In the genomic region with DNA sequence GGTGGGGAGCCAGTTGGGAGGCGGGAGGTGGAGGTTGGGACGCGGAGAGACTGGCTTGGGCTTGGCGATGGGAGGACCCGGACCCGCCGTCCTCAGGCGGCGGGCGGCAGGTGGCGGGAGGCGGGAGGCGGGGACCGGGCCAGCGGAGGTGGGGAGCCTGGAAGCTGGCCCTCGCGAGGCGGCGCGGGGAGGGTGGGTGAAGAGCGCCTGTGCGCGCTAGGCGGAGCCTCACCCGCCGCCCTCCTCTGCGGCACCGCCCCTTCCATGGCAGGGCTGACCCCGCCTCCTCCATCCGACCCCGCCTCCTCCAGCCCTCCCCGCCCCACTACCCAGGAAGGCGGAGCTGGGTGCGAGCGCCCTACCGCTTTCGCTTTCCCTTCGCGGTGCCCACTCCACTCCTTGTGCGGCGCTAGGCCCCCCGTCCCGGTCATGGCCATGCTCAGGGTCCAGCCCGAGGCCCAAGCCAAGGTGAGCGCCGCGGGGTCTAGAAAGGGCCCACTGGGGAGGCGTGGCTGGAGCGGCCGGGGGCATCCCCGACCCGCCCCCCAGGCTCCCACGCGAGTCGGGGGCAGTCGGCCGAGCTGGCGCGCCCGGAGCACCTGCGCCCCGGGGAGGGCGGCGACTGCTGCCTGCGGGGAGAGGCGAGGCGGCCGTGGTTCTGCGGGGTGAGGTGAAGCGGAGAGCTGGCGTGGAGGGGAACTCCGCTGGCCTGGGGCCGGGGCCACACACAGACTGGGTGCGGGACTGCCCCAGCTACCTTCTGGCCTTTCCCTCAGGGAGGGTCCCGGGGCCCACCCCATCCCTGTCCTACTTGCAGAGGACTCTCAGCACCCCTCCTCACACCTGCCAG, we compare ENCODE assay signal across 1 cellular context.
TF ChIP-seq lines count a peak whose summit lies in the region.

A gene (plus strand): TSS at position 361 of the 850 bp plus-strand sequence. CDS start 69 bp downstream, at position 430.

TF ChIP-seq in HepG2, 621 proteins besides CTCF, POLR2A, EP300 and RAD21 (continued from another document and continues in another):
- TF ChIP-seq, protein P1, sequence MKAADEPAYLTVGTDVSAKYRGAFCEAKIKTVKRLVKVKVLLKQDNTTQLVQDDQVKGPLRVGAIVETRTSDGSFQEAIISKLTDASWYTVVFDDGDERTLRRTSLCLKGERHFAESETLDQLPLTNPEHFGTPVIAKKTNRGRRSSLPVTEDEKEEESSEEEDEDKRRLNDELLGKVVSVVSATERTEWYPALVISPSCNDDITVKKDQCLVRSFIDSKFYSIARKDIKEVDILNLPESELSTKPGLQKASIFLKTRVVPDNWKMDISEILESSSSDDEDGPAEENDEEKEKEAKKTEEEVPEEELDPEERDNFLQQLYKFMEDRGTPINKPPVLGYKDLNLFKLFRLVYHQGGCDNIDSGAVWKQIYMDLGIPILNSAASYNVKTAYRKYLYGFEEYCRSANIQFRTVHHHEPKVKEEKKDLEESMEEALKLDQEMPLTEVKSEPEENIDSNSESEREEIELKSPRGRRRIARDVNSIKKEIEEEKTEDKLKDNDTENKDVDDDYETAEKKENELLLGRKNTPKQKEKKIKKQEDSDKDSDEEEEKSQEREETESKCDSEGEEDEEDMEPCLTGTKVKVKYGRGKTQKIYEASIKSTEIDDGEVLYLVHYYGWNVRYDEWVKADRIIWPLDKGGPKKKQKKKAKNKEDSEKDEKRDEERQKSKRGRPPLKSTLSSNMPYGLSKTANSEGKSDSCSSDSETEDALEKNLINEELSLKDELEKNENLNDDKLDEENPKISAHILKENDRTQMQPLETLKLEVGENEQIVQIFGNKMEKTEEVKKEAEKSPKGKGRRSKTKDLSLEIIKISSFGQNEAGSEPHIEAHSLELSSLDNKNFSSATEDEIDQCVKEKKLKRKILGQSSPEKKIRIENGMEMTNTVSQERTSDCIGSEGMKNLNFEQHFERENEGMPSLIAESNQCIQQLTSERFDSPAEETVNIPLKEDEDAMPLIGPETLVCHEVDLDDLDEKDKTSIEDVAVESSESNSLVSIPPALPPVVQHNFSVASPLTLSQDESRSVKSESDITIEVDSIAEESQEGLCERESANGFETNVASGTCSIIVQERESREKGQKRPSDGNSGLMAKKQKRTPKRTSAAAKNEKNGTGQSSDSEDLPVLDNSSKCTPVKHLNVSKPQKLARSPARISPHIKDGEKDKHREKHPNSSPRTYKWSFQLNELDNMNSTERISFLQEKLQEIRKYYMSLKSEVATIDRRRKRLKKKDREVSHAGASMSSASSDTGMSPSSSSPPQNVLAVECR (CRISPR knock-in tag; IDR thresholded peaks at IDR 0.05; ENCODE audit: borderline replicate concordance), result no peak
- TF ChIP-seq, protein P2, sequence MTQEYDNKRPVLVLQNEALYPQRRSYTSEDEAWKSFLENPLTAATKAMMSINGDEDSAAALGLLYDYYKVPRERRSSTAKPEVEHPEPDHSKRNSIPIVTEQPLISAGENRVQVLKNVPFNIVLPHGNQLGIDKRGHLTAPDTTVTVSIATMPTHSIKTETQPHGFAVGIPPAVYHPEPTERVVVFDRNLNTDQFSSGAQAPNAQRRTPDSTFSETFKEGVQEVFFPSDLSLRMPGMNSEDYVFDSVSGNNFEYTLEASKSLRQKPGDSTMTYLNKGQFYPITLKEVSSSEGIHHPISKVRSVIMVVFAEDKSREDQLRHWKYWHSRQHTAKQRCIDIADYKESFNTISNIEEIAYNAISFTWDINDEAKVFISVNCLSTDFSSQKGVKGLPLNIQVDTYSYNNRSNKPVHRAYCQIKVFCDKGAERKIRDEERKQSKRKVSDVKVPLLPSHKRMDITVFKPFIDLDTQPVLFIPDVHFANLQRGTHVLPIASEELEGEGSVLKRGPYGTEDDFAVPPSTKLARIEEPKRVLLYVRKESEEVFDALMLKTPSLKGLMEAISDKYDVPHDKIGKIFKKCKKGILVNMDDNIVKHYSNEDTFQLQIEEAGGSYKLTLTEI (CRISPR knock-in tag; conservative IDR thresholded peaks at IDR 0.05), result no peak
- no peak for TF ChIP-seq ZNF382 (CRISPR knock-in tag; IDR thresholded peaks at IDR 0.05; ENCODE audit: borderline replicate concordance)
- TF ChIP-seq, protein P3, sequence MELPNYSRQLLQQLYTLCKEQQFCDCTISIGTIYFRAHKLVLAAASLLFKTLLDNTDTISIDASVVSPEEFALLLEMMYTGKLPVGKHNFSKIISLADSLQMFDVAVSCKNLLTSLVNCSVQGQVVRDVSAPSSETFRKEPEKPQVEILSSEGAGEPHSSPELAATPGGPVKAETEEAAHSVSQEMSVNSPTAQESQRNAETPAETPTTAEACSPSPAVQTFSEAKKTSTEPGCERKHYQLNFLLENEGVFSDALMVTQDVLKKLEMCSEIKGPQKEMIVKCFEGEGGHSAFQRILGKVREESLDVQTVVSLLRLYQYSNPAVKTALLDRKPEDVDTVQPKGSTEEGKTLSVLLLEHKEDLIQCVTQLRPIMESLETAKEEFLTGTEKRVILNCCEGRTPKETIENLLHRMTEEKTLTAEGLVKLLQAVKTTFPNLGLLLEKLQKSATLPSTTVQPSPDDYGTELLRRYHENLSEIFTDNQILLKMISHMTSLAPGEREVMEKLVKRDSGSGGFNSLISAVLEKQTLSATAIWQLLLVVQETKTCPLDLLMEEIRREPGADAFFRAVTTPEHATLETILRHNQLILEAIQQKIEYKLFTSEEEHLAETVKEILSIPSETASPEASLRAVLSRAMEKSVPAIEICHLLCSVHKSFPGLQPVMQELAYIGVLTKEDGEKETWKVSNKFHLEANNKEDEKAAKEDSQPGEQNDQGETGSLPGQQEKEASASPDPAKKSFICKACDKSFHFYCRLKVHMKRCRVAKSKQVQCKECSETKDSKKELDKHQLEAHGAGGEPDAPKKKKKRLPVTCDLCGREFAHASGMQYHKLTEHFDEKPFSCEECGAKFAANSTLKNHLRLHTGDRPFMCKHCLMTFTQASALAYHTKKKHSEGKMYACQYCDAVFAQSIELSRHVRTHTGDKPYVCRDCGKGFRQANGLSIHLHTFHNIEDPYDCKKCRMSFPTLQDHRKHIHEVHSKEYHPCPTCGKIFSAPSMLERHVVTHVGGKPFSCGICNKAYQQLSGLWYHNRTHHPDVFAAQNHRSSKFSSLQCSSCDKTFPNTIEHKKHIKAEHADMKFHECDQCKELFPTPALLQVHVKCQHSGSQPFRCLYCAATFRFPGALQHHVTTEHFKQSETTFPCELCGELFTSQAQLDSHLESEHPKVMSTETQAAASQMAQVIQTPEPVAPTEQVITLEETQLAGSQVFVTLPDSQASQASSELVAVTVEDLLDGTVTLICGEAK (IDR thresholded peaks at IDR 0.05), result no peak
- TF ChIP-seq, protein P3 (CRISPR knock-in tag; IDR thresholded peaks at IDR 0.05), result no peak
- peak; percentile 61 for TF ChIP-seq ZNF619 (CRISPR knock-in tag; IDR thresholded peaks at IDR 0.05)
- no peak for TF ChIP-seq FOSL1 (CRISPR knock-in tag; IDR thresholded peaks at IDR 0.05; ENCODE audit: borderline replicate concordance)
- TF ChIP-seq, protein P4, sequence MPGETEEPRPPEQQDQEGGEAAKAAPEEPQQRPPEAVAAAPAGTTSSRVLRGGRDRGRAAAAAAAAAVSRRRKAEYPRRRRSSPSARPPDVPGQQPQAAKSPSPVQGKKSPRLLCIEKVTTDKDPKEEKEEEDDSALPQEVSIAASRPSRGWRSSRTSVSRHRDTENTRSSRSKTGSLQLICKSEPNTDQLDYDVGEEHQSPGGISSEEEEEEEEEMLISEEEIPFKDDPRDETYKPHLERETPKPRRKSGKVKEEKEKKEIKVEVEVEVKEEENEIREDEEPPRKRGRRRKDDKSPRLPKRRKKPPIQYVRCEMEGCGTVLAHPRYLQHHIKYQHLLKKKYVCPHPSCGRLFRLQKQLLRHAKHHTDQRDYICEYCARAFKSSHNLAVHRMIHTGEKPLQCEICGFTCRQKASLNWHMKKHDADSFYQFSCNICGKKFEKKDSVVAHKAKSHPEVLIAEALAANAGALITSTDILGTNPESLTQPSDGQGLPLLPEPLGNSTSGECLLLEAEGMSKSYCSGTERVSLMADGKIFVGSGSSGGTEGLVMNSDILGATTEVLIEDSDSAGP (CRISPR knock-in tag; IDR thresholded peaks at IDR 0.05; ENCODE audit: borderline replicate concordance), result no peak
- TF ChIP-seq, protein P5, sequence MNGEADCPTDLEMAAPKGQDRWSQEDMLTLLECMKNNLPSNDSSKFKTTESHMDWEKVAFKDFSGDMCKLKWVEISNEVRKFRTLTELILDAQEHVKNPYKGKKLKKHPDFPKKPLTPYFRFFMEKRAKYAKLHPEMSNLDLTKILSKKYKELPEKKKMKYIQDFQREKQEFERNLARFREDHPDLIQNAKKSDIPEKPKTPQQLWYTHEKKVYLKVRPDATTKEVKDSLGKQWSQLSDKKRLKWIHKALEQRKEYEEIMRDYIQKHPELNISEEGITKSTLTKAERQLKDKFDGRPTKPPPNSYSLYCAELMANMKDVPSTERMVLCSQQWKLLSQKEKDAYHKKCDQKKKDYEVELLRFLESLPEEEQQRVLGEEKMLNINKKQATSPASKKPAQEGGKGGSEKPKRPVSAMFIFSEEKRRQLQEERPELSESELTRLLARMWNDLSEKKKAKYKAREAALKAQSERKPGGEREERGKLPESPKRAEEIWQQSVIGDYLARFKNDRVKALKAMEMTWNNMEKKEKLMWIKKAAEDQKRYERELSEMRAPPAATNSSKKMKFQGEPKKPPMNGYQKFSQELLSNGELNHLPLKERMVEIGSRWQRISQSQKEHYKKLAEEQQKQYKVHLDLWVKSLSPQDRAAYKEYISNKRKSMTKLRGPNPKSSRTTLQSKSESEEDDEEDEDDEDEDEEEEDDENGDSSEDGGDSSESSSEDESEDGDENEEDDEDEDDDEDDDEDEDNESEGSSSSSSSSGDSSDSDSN (CRISPR knock-in tag; IDR thresholded peaks at IDR 0.05), result peak; percentile 100
- TF ChIP-seq, protein P6, sequence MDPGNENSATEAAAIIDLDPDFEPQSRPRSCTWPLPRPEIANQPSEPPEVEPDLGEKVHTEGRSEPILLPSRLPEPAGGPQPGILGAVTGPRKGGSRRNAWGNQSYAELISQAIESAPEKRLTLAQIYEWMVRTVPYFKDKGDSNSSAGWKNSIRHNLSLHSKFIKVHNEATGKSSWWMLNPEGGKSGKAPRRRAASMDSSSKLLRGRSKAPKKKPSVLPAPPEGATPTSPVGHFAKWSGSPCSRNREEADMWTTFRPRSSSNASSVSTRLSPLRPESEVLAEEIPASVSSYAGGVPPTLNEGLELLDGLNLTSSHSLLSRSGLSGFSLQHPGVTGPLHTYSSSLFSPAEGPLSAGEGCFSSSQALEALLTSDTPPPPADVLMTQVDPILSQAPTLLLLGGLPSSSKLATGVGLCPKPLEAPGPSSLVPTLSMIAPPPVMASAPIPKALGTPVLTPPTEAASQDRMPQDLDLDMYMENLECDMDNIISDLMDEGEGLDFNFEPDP (CRISPR knock-in tag; conservative IDR thresholded peaks at IDR 0.05), result no peak
- no peak; the same call in 1 of the 2 replicates for TF ChIP-seq ZNF660 (CRISPR knock-in tag; IDR thresholded peaks at IDR 0.05; ENCODE audit: borderline replicate concordance, low read depth)
- TF ChIP-seq ZNF737 (CRISPR knock-in tag; IDR thresholded peaks at IDR 0.05; ENCODE audit: borderline replicate concordance), result no peak
- TF ChIP-seq, protein P7, sequence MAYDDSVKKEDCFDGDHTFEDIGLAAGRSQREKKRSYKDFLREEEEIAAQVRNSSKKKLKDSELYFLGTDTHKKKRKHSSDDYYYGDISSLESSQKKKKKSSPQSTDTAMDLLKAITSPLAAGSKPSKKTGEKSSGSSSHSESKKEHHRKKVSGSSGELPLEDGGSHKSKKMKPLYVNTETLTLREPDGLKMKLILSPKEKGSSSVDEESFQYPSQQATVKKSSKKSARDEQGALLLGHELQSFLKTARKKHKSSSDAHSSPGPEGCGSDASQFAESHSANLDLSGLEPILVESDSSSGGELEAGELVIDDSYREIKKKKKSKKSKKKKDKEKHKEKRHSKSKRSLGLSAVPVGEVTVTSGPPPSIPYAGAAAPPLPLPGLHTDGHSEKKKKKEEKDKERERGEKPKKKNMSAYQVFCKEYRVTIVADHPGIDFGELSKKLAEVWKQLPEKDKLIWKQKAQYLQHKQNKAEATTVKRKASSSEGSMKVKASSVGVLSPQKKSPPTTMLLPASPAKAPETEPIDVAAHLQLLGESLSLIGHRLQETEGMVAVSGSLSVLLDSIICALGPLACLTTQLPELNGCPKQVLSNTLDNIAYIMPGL (CRISPR knock-in tag; IDR thresholded peaks at IDR 0.05; ENCODE audit: borderline replicate concordance in 1 of 2, low read depth in 1 of 2), result peak; percentile 86 to 96
- TF ChIP-seq NFKBIZ (CRISPR knock-in tag; IDR thresholded peaks at IDR 0.05), result peak; percentile 30; the same call in 1 of the 2 replicates
- no peak; the same call in 1 of the 2 replicates for TF ChIP-seq RFX3 (CRISPR knock-in tag; IDR thresholded peaks at IDR 0.05)
- TF ChIP-seq TCF7 (IDR thresholded peaks at IDR 0.05; ENCODE audit: low read depth), result no peak
- TF ChIP-seq, protein P8, sequence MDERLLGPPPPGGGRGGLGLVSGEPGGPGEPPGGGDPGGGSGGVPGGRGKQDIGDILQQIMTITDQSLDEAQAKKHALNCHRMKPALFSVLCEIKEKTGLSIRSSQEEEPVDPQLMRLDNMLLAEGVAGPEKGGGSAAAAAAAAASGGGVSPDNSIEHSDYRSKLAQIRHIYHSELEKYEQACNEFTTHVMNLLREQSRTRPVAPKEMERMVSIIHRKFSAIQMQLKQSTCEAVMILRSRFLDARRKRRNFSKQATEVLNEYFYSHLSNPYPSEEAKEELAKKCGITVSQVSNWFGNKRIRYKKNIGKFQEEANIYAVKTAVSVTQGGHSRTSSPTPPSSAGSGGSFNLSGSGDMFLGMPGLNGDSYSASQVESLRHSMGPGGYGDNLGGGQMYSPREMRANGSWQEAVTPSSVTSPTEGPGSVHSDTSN (CRISPR knock-in tag; IDR thresholded peaks at IDR 0.05), result no peak
- TF ChIP-seq HNRNPL (IDR thresholded peaks at IDR 0.05; ENCODE audit: low read depth, low read length), result peak; percentile 72; the same call in 1 of the 2 replicates
- peak; percentile 90 for TF ChIP-seq ZNF766 (CRISPR knock-in tag; IDR thresholded peaks at IDR 0.05; ENCODE audit: borderline replicate concordance)
- peak; percentile 15; the same call in 1 of the 2 replicates for TF ChIP-seq REPIN1 (CRISPR knock-in tag; IDR thresholded peaks at IDR 0.05; ENCODE audit: borderline replicate concordance, low read depth)
- TF ChIP-seq ZNF839 (CRISPR knock-in tag; IDR thresholded peaks at IDR 0.05; ENCODE audit: borderline replicate concordance), result peak; percentile 39
- TF ChIP-seq ZKSCAN8 (CRISPR knock-in tag; IDR thresholded peaks at IDR 0.05; ENCODE audit: borderline replicate concordance), result no peak; the same call in none of the 2 replicates
